Comparison of ENCODE assay signal across 8 cellular contexts in genomic region chr12:68807576-68808387, GRCh38. TPM values are rescaled to one million over a fixed set of nuclear protein-coding genes. Genes with fewer than 3 reads are reported as not detected.
DNase-seq lines count a peak whose midpoint lies in the region; ATAC-seq lines count a peak whose summit lies in the region.

Gene MDM2 (plus strand): TSS chr12:68808177. CDS start chr12:68808478, 301 bp downstream.

- ATAC-seq in GM21447 (IDR thresholded peaks at IDR 0.05; ENCODE audit: unreplicated experiment) = peak; percentile 69
- peak; percentile 89 for ATAC-seq in activated CD8-positive, alpha-beta memory T cell treated with anti-CD3 and anti-CD28 coated beads, Interleukin-2, amount 10 ng/mL, durations not matched to agents 7 days and 5 days

- H3K27me3 ChIP-seq in HUES6 (ENCODE audit: control insufficient read depth, insufficient read depth, low read length) = no peaks in the 10 kb centered on the region
- H3K27me3 ChIP-seq in NT2/D1 (ENCODE audit: insufficient read depth, insufficient read length) = no peaks in the 10 kb centered on the region
- H3K27me3 ChIP-seq in endocrine pancreas (ENCODE audit: control insufficient read depth, insufficient read depth, low read length) = no peaks in the 10 kb centered on the region

- H3K9ac ChIP-seq in HUES6 (ENCODE audit: low read length) (peak within 1 kb of the TSS; percentile 100), NT2/D1 (ENCODE audit: insufficient read length, low read depth) (peak within 1 kb of the TSS; percentile 99), endocrine pancreas (ENCODE audit: control insufficient read depth, insufficient read depth, low read length) (peak within 1 kb of the TSS; percentile 97)

- 2 to 3% methylated on average over 46 to 56 of the region's 72 CpGs for WGBS in mesodermal cell (ENCODE audit: insufficient coverage in 2 of 2), 2 experiments

- DNase-seq in DMS 273 treated with DMSO at 0.1 percent for 48 hours (lab: John Stamatoyannopoulos, UW) (peak; percentile 59), NT2/D1 (ENCODE audit: low read depth, low spot score) (peak; percentile 91)
- DNase-seq in activated CD8-positive, alpha-beta memory T cell treated with anti-CD3 and anti-CD28 coated beads, Interleukin-2, amount 10 ng/mL, durations not matched to agents 7 days and 5 days = peak; percentile 98
- DNase-seq in stimulated activated CD8-positive, alpha-beta memory T cell treated with anti-CD3 and anti-CD28 coated beads, Interleukin-15, amount 100 ng/mL, for 4 hours (ENCODE audit: low read depth in 2 of 2) = peak; percentile 88 to 94

- H3K9me3 ChIP-seq in HUES6 (ENCODE audit: control insufficient read depth, insufficient read depth, low read depth, low read length) (no peaks in the 10 kb centered on the region), NT2/D1 (ENCODE audit: insufficient read depth, low read length) (no peaks in the 10 kb centered on the region), endocrine pancreas (ENCODE audit: control insufficient read depth, low read length) (no peaks in the 10 kb centered on the region), mesodermal cell (ENCODE audit: control insufficient read depth, low read length) (no peaks in the 10 kb centered on the region)

- CTCF ChIA-PET in activated CD8-positive, alpha-beta memory T cell treated with anti-CD3 and anti-CD28 coated beads, Interleukin-2, amount 10 ng/mL, durations not matched to agents 7 days and 5 days (lab: Charles Lee) = interaction anchor here (0.8 to 3.3 kb wide), 21 partner anchors 9 to 767 kb away, joined by 3 to 26 read pairs (median 4); partner anchors contain the start of genes MDM1 and SLC35E3

- H3K4me1 Mint-ChIP-seq in activated CD8-positive, alpha-beta memory T cell treated with anti-CD3 and anti-CD28 coated beads, Interleukin-2, amount 10 ng/mL, durations not matched to agents 7 days and 5 days = peaks cover 36% of the 10 kb centered on the region

- H3K4me1 ChIP-seq in HUES6 (ENCODE audit: control insufficient read depth, insufficient read depth, low read length) = peaks cover 21% of the 10 kb centered on the region
- peaks cover 9% of the 10 kb centered on the region for H3K4me1 ChIP-seq in NT2/D1 (ENCODE audit: insufficient read depth, insufficient read length)
- H3K4me1 ChIP-seq in endocrine pancreas (ENCODE audit: control insufficient read depth, insufficient read depth, low read length) = no peaks in the 10 kb centered on the region
- H3K4me1 ChIP-seq in mesodermal cell (ENCODE audit: control insufficient read depth, insufficient read depth, low read length, poor library complexity, severe bottlenecking) = peaks cover 5% of the 10 kb centered on the region

- H3K4me3 Mint-ChIP-seq in activated CD8-positive, alpha-beta memory T cell treated with anti-CD3 and anti-CD28 coated beads, Interleukin-2, amount 10 ng/mL, durations not matched to agents 7 days and 5 days = peak within 1 kb of the TSS; percentile 99

- H3K36me3 Mint-ChIP-seq in activated CD8-positive, alpha-beta memory T cell treated with anti-CD3 and anti-CD28 coated beads, Interleukin-2, amount 10 ng/mL, durations not matched to agents 7 days and 5 days = peaks cover 36% of the 10 kb centered on the region

- H3K27ac Mint-ChIP-seq in activated CD8-positive, alpha-beta memory T cell treated with anti-CD3 and anti-CD28 coated beads, Interleukin-2, amount 10 ng/mL, durations not matched to agents 7 days and 5 days = peak within 1 kb of the TSS; percentile 100

- H3K9me3 Mint-ChIP-seq in activated CD8-positive, alpha-beta memory T cell treated with anti-CD3 and anti-CD28 coated beads, Interleukin-2, amount 10 ng/mL, durations not matched to agents 7 days and 5 days (ENCODE audit: low read depth) = no peaks in the 10 kb centered on the region

- H3K36me3 ChIP-seq in HUES6 (ENCODE audit: control insufficient read depth, insufficient read depth, low read length) (peaks cover 34% of the 10 kb centered on the region), NT2/D1 (ENCODE audit: insufficient read depth, insufficient read length, low read length) (peaks cover 36% of the 10 kb centered on the region), endocrine pancreas (ENCODE audit: control insufficient read depth, insufficient read depth, low read length) (no peaks in the 10 kb centered on the region), mesodermal cell (ENCODE audit: control insufficient read depth, insufficient read depth, low read length) (peaks cover 29% of the 10 kb centered on the region)

- H3K27me3 Mint-ChIP-seq in activated CD8-positive, alpha-beta memory T cell treated with anti-CD3 and anti-CD28 coated beads, Interleukin-2, amount 10 ng/mL, durations not matched to agents 7 days and 5 days = no peaks in the 10 kb centered on the region

- H3K4me3 ChIP-seq in HUES6 (ENCODE audit: low read depth, low read length) = peak within 1 kb of the TSS; percentile 94
- peak within 1 kb of the TSS; percentile 96 for H3K4me3 ChIP-seq in NT2/D1 (ENCODE audit: insufficient read length, low read depth)
- peak within 1 kb of the TSS; percentile 92 for H3K4me3 ChIP-seq in endocrine pancreas (ENCODE audit: control insufficient read depth, insufficient read depth, low read length)
- peak within 1 kb of the TSS; percentile 89 for H3K4me3 ChIP-seq in mesodermal cell (ENCODE audit: extremely low read depth, insufficient read depth, low read length, poor library complexity, severe bottlenecking)

- H3K27ac ChIP-seq in HUES6 (ENCODE audit: low read depth, low read length) (peak within 1 kb of the TSS; percentile 100), mesodermal cell (ENCODE audit: low read depth, low read length, severe bottlenecking) (peak within 1 kb of the TSS; percentile 97)

RNA-seq across cellular contexts. Expression of gene MDM2, which starts in this region (rescaled TPM):
- 100 to 1,000 TPM; 235 to 253 TPM for total RNA-seq in activated CD8-positive, alpha-beta memory T cell treated with anti-CD3 and anti-CD28 coated beads, Interleukin-2, amount 10 ng/mL, durations not matched to agents 7 days and 5 days
- 80.4 TPM for polyA plus RNA-seq in mesodermal cell (2013, experiment 1 of 2)
- 63.6 TPM for polyA plus RNA-seq in mesodermal cell (2013, experiment 2 of 2)

Comparison
In these comparisons a context has a peak if more than half of its experiments do, and no peak if none do; other contexts are left out.
1. Peak in every context shown above with its lines: DNase-seq, ATAC-seq, H3K4me3 ChIP-seq and H3K27ac ChIP-seq.